Comparison of ENCODE assay signal across 9 cellular contexts in genomic region chr17:50949128-50950001, GRCh38.
DNase-seq lines count a peak whose midpoint lies in the region; ATAC-seq and TF ChIP-seq lines count a peak whose summit lies in the region.
"Had no signal": no experiment of that assay in that cellular context is flagged by ENCODE, and none has a peak within 500 bp of the region (broad histone marks: within the 10 kb centered on the region; RNA-seq: fewer than 3 reads in every experiment).

No MANE protein-coding gene starts in this region.

- ATAC-seq in activated T-cell treated with anti-CD3 and anti-CD28 coated beads, Interleukin-2, amount 50 U/mL, for 4 hours = no peak
- peak; percentile 1 for ATAC-seq in upper lobe of right lung
- no peak for ATAC-seq in HG03045 (IDR thresholded peaks at IDR 0.05; ENCODE audit: unreplicated experiment)

- H3K4me1 Mint-ChIP-seq in activated T-cell treated with anti-CD3 and anti-CD28 coated beads, Interleukin-2, amount 50 U/mL, for 4 hours (ENCODE audit: low read depth) = peaks cover 16% of the 10 kb centered on the region

- H3K36me3 ChIP-seq in colonic mucosa = no peaks in the 10 kb centered on the region
- no peaks in the 10 kb centered on the region for H3K36me3 ChIP-seq in mucosa of stomach (ENCODE audit: control insufficient read depth, insufficient read depth, low read length)
- no peaks in the 10 kb centered on the region for H3K36me3 ChIP-seq in upper lobe of right lung
- H3K36me3 ChIP-seq: BE2C had no signal

- no peak overlapping the region for H3K4me3 Mint-ChIP-seq in activated T-cell treated with anti-CD3 and anti-CD28 coated beads, Interleukin-2, amount 50 U/mL, for 4 hours

- no peaks in the 10 kb centered on the region for H3K36me3 Mint-ChIP-seq in activated T-cell treated with anti-CD3 and anti-CD28 coated beads, Interleukin-2, amount 50 U/mL, for 4 hours (ENCODE audit: insufficient read depth)

- peaks cover 26% of the 10 kb centered on the region for H3K4me1 ChIP-seq in colonic mucosa
- H3K4me1 ChIP-seq in mucosa of stomach (ENCODE audit: control insufficient read depth, insufficient read depth, low read length) = peaks cover 68% of the 10 kb centered on the region
- peaks cover 42% of the 10 kb centered on the region for H3K4me1 ChIP-seq in upper lobe of right lung

- H3K9ac ChIP-seq in colonic mucosa (ENCODE audit: low read depth in 2 of 2, low read length in 2 of 2) (peak overlapping the region; percentile 74 to 85), mucosa of stomach (ENCODE audit: low read length) (peak overlapping the region; percentile 50)

- no peaks in the 10 kb centered on the region for H3K27me3 Mint-ChIP-seq in activated T-cell treated with anti-CD3 and anti-CD28 coated beads, Interleukin-2, amount 50 U/mL, for 4 hours (ENCODE audit: low read depth)

- TF ChIP-seq CTCF in colonic mucosa (IDR thresholded peaks at IDR 0.05) = no peak
- no peak for TF ChIP-seq CTCF in upper lobe of right lung (IDR thresholded peaks at IDR 0.05)

- H3K9me3 ChIP-seq in colonic mucosa = no peaks in the 10 kb centered on the region
- H3K9me3 ChIP-seq in mucosa of stomach (ENCODE audit: control insufficient read depth, low read length) = no peaks in the 10 kb centered on the region
- H3K9me3 ChIP-seq in upper lobe of right lung = no peaks in the 10 kb centered on the region
- H3K9me3 ChIP-seq: BE2C had no signal

- intact Hi-C loops in colonic mucosa (cut with DNase I) = loop anchor here (10.0 kb wide), 2 partner anchors 165 to 405 kb away; partner anchors contain the start of gene SPATA20
- intact Hi-C loops in upper lobe of right lung (cut with DNase I) = loop anchor here (5.0 kb wide), 1 partner anchor 97 kb away; no protein-coding TSS in a partner anchor

- no peaks in the 10 kb centered on the region for H3K9me3 Mint-ChIP-seq in activated T-cell treated with anti-CD3 and anti-CD28 coated beads, Interleukin-2, amount 50 U/mL, for 4 hours

- H3K27ac ChIP-seq in colonic mucosa (peak overlapping the region; percentile 84), upper lobe of right lung (peak overlapping the region; percentile 83)

- H3K4me3 ChIP-seq in colonic mucosa = no peak overlapping the region
- peak overlapping the region; percentile 10 for H3K4me3 ChIP-seq in mucosa of stomach (ENCODE audit: low read length)
- no peak overlapping the region for H3K4me3 ChIP-seq in upper lobe of right lung

- DNase-seq in activated T-cell treated with anti-CD3 and anti-CD28 coated beads, Interleukin-2, amount 50 U/mL, for 1 hour = peak; percentile 14
- no peak for DNase-seq in activated T-cell treated with anti-CD3 and anti-CD28 coated beads, Interleukin-2, amount 50 U/mL, for 4 hours
- DNase-seq in colonic mucosa (no peak), upper lobe of right lung (no peak), Ammon's horn (ENCODE audit: low spot score) (no peak), kidney tubule cell (ENCODE audit: low spot score) (no peak)

- H3K27me3 ChIP-seq in colonic mucosa (no peaks in the 10 kb centered on the region), mucosa of stomach (ENCODE audit: control insufficient read depth, insufficient read depth, low read length) (no peaks in the 10 kb centered on the region), upper lobe of right lung (no peaks in the 10 kb centered on the region)
- H3K27me3 ChIP-seq: BE2C had no signal
